ENCODE assay signal across 16 cellular contexts in the genomic region with DNA sequence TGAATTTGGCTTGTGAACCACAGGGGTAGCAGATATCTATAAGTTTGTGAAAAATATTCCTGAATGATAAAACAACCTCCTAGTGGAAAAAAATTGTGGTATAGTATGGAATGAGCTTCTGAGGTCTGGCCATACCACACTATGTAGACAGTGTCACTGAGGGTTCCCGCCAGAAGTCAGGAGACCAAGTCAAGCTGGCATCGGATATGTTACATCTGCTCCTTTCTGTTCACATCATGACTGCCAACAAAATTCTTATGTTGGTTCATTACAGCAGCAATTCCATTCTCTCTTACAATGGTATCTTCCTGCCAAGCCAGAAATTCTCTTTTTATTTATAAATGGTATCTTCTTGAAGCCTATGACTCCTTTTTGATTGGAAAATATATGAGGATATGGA.
DNase-seq lines count a peak whose midpoint lies in the region; ATAC-seq and TF ChIP-seq lines count a peak whose summit lies in the region.
"Had no signal": no experiment of that assay in that cellular context is flagged by ENCODE, and none has a peak within 500 bp of the region (broad histone marks: within the 10 kb centered on the region; RNA-seq: fewer than 3 reads in every experiment).

No MANE protein-coding gene starts in this region.

- H3K4me3 Mint-ChIP-seq in natural killer cell treated with Interleukin-12 subunit alpha and Interleukin-12 subunit beta and Interleukin-15 and Interleukin-18, amount 100 ng/mL, for 72 hours, result no peak overlapping the region
- H3K4me3 Mint-ChIP-seq: B cell, CD14-positive monocyte had no signal

- H3K27ac Mint-ChIP-seq in natural killer cell treated with Interleukin-12 subunit alpha and Interleukin-12 subunit beta and Interleukin-15 and Interleukin-18, amount 100 ng/mL, for 72 hours, result no peak overlapping the region
- H3K27ac Mint-ChIP-seq: B cell had no signal

- no peaks in the 10 kb centered on the region for H3K9me3 ChIP-seq in SK-N-SH
- H3K9me3 ChIP-seq: Peyer's patch had no signal

- H3K79me1 ChIP-seq in mesendoderm (ENCODE audit: low read length), result no peaks in the 10 kb centered on the region

- H3K9me3 Mint-ChIP-seq in natural killer cell treated with Interleukin-12 subunit alpha and Interleukin-12 subunit beta and Interleukin-15 and Interleukin-18, amount 100 ng/mL, for 72 hours, result no peaks in the 10 kb centered on the region
- H3K9me3 Mint-ChIP-seq: CD14-positive monocyte had no signal

- H3K9ac ChIP-seq in mesendoderm (ENCODE audit: low read length) (no peak overlapping the region), SK-N-SH (no peak overlapping the region)

- TF ChIP-seq EP300 in SK-N-SH (IDR thresholded peaks at IDR 0.05; ENCODE audit: borderline replicate concordance in 1 of 2, low read depth in 1 of 2, low read length in 1 of 2), result no peak

- POLR2A ChIA-PET in SK-N-SH (lab: Yijun Ruan, JAX), result no interaction called here

- H3F3A ChIP-seq in SK-N-SH (replicated peaks; ENCODE audit: insufficient read depth), result peaks cover 5% of the 10 kb centered on the region

- H2BK5ac ChIP-seq in mesendoderm (ENCODE audit: low read length), result no peak overlapping the region

- TF ChIP-seq RAD21 in SK-N-SH (IDR thresholded peaks at IDR 0.05; ENCODE audit: low read length), result no peak

- no peaks in the 10 kb centered on the region for H3K4me1 ChIP-seq in mesendoderm (ENCODE audit: control insufficient read depth, low read depth, low read length)
- no peaks in the 10 kb centered on the region; a peak in 1 of 4 replicates for H3K4me1 ChIP-seq in SK-N-SH (ENCODE audit: control insufficient read depth in 1 of 2, insufficient read depth in 2 of 2, low read depth in 1 of 2, low read length in 1 of 2)
- H3K4me1 ChIP-seq: Peyer's patch had no signal

- DNase-seq in NCI-H1694 treated with DMSO at 0.1 percent for 48 hours (lab: John Stamatoyannopoulos, UW) (peak; percentile 70), cerebellar cortex (ENCODE audit: low spot score) (peak; percentile 87), mesendoderm (no peak), UCSD-AML1 (lab: John Stamatoyannopoulos, UW; ENCODE audit: unreplicated experiment) (no peak), SK-N-SH (no peak)
- DNase-seq in stimulated activated CD4-positive, alpha-beta T cell treated with anti-CD3 and anti-CD28 coated beads, Interleukin-4, amount 100 ng/mL, for 1 hour, result no peak
- DNase-seq in natural killer cell treated with Interleukin-12 subunit alpha and Interleukin-12 subunit beta and Interleukin-15 and Interleukin-18, amount 100 ng/mL, for 72 hours (ENCODE audit: low spot score), result no peak
- DNase-seq: Kasumi-1, NCI-H1417, NCI-H1930, NCI-H2227 treated with DMSO at 0.1 percent for 48 hours, NCI-H524, Peyer's patch had no signal

- no peak overlapping the region for H3K56ac ChIP-seq in mesendoderm (ENCODE audit: low read length)

- CTCF ChIA-PET in SK-N-SH (lab: Yijun Ruan, JAX), result interaction anchor here (0.6 to 1.3 kb wide), 2 partner anchors 15 to 1056 kb away, joined by 3 read pairs; no protein-coding TSS in a partner anchor

- H3K36me3 Mint-ChIP-seq in natural killer cell treated with Interleukin-12 subunit alpha and Interleukin-12 subunit beta and Interleukin-15 and Interleukin-18, amount 100 ng/mL, for 72 hours, result no peaks in the 10 kb centered on the region

- no peaks in the 10 kb centered on the region for H3K9me2 ChIP-seq in SK-N-SH

- peaks cover 6% of the 10 kb centered on the region in 2 donors for H3K4me1 Mint-ChIP-seq in natural killer cell treated with Interleukin-12 subunit alpha and Interleukin-12 subunit beta and Interleukin-15 and Interleukin-18, amount 100 ng/mL, for 72 hours (ENCODE audit: low read depth in 2 of 2)

- H2BK15ac ChIP-seq in mesendoderm (replicated peaks; ENCODE audit: low read depth), result no peak overlapping the region

- no peak overlapping the region for H3K18ac ChIP-seq in mesendoderm (ENCODE audit: low read length)

- no peak overlapping the region for H3K4me2 ChIP-seq in mesendoderm (ENCODE audit: low read length)
- no peak overlapping the region for H3K4me2 ChIP-seq in SK-N-SH

- H2AK5ac ChIP-seq in mesendoderm (ENCODE audit: low read length), result no peak overlapping the region

- no peak overlapping the region for H3K4ac ChIP-seq in mesendoderm (ENCODE audit: low read depth, low read length)

- no peak overlapping the region for H2AFZ ChIP-seq in SK-N-SH (ENCODE audit: low read depth)

- no peaks in the 10 kb centered on the region for H3K27me3 Mint-ChIP-seq in natural killer cell treated with Interleukin-12 subunit alpha and Interleukin-12 subunit beta and Interleukin-15 and Interleukin-18, amount 100 ng/mL, for 72 hours
- H3K27me3 Mint-ChIP-seq: B cell had no signal

- ATAC-seq in natural killer cell treated with Interleukin-12 subunit alpha and Interleukin-12 subunit beta and Interleukin-15 and Interleukin-18, amount 100 ng/mL, for 72 hours, result no peak

- no CpG with 5 or more reads among the region's 2 CpGs for WGBS in mesendoderm (ENCODE audit: extremely low coverage, insufficient coverage, low lambda C conversion rate)
- 100% methylated on average over 2 of the region's 2 CpGs for WGBS in SK-N-SH (ENCODE audit: low lambda C conversion rate)

- H4K8ac ChIP-seq in mesendoderm (ENCODE audit: low read depth, low read length), result peak overlapping the region; percentile 13

- H3K23ac ChIP-seq in mesendoderm (ENCODE audit: low read length), result no peak overlapping the region

- H3K27me3 ChIP-seq in mesendoderm (ENCODE audit: insufficient read depth, low read length, poor library complexity) (no peaks in the 10 kb centered on the region), SK-N-SH (ENCODE audit: insufficient read depth) (no peaks in the 10 kb centered on the region)
- H3K27me3 ChIP-seq: Peyer's patch had no signal

- no peaks in the 10 kb centered on the region for H3K79me2 ChIP-seq in mesendoderm (ENCODE audit: control insufficient read depth, insufficient read depth, low read length)
- H3K79me2 ChIP-seq in SK-N-SH (ENCODE audit: insufficient read depth), result no peaks in the 10 kb centered on the region

- H3K27ac ChIP-seq in 22Rv1 (peak overlapping the region; percentile 88), mesendoderm (ENCODE audit: low read depth, low read length) (no peak overlapping the region), SK-N-SH (ENCODE audit: low read depth in 2 of 2, low read length in 1 of 2) (no peak overlapping the region)
- H3K27ac ChIP-seq: Peyer's patch had no signal

- H3K4me3 ChIP-seq in mesendoderm (ENCODE audit: low read length) (no peak overlapping the region), SK-N-SH (ENCODE audit: low read depth in 2 of 2, low read length in 1 of 2) (no peak overlapping the region)
- H3K4me3 ChIP-seq: Peyer's patch had no signal

- H4K20me1 ChIP-seq in SK-N-SH (ENCODE audit: insufficient read depth), result no peaks in the 10 kb centered on the region

- H4K5ac ChIP-seq in mesendoderm (ENCODE audit: low read length), result no peak overlapping the region

- no peaks in the 10 kb centered on the region for H3K36me3 ChIP-seq in mesendoderm (ENCODE audit: control insufficient read depth, insufficient read depth, low read length)
- peaks cover 2 to 14% of the 10 kb centered on the region in 2 experiments for H3K36me3 ChIP-seq in SK-N-SH (replicated peaks in 1 of 2; ENCODE audit: control insufficient read depth in 1 of 2, insufficient read depth in 2 of 2, low read length in 1 of 2)

- no peak overlapping the region for H2BK120ac ChIP-seq in mesendoderm (ENCODE audit: low read depth, low read length)

- TF ChIP-seq CTCF in 22Rv1 (IDR thresholded peaks at IDR 0.05) (no peak), SK-N-SH (IDR thresholded peaks at IDR 0.05) (no peak)

TF ChIP-seq in SK-N-SH, 30 proteins besides CTCF, POLR2A, EP300 and RAD21:
- TF ChIP-seq JUND (IDR thresholded peaks at IDR 0.05) (no peak), RFX5 (IDR thresholded peaks at IDR 0.05; ENCODE audit: low read length) (no peak), RXRA (IDR thresholded peaks at IDR 0.05; ENCODE audit: borderline replicate concordance, low read depth) (no peak), EZH2phosphoT487 (IDR thresholded peaks at IDR 0.05; ENCODE audit: borderline replicate concordance, low read depth) (no peak)
- TF ChIP-seq, protein P1, sequence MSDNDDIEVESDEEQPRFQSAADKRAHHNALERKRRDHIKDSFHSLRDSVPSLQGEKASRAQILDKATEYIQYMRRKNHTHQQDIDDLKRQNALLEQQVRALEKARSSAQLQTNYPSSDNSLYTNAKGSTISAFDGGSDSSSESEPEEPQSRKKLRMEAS (IDR thresholded peaks at IDR 0.05; ENCODE audit: low read depth), result no peak
- TF ChIP-seq, protein P2, sequence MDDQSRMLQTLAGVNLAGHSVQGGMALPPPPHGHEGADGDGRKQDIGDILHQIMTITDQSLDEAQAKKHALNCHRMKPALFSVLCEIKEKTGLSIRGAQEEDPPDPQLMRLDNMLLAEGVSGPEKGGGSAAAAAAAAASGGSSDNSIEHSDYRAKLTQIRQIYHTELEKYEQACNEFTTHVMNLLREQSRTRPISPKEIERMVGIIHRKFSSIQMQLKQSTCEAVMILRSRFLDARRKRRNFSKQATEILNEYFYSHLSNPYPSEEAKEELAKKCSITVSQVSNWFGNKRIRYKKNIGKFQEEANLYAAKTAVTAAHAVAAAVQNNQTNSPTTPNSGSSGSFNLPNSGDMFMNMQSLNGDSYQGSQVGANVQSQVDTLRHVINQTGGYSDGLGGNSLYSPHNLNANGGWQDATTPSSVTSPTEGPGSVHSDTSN (IDR thresholded peaks at IDR 0.05), result no peak
TF ChIP-seq in SK-N-SH: peak in this region for 0.

Comparison
In these comparisons a context has a peak if more than half of its experiments do, and no peak if none do; other contexts are left out.
1. DNase-seq: peak in NCI-H1694 treated with DMSO at 0.1 percent for 48 hours (single experiment) and cerebellar cortex (single experiment); none in mesendoderm (single experiment), stimulated activated CD4-positive, alpha-beta T cell treated with anti-CD3 and anti-CD28 coated beads, Interleukin-4, amount 100 ng/mL, for 1 hour (single experiment), natural killer cell treated with Interleukin-12 subunit alpha and Interleukin-12 subunit beta and Interleukin-15 and Interleukin-18, amount 100 ng/mL, for 72 hours (single experiment), UCSD-AML1 (single experiment) and SK-N-SH (single experiment).